Comparison of ENCODE assay signal across 17 cellular contexts in genomic region chr7:7946486-7946885, GRCh38. TPM values are rescaled to one million over a fixed set of nuclear protein-coding genes. Genes with fewer than 3 reads are reported as not detected.
A peak's percentile ranks its signal among the peaks of the same experiment; 100 is the strongest.
DNase-seq lines count a peak whose midpoint lies in the region; ATAC-seq and TF ChIP-seq lines count a peak whose summit lies in the region.
"Had no signal": no experiment of that assay in that cellular context is flagged by ENCODE, and none has a peak within 500 bp of the region (broad histone marks: within the 10 kb centered on the region; RNA-seq: fewer than 3 reads in every experiment).

No MANE protein-coding gene starts in this region.

- H3K27ac Mint-ChIP-seq in CD4-positive, alpha-beta T cell: peak overlapping the region; percentile 77
- H3K27ac Mint-ChIP-seq in activated T-helper 17 cell treated with anti-CD3 and anti-CD28 coated beads, Interleukin-2, amount 50 U/mL, for 72 hours: peak overlapping the region; percentile 8
- H3K27ac Mint-ChIP-seq: H9 had no signal

- no peak overlapping the region for H3K27ac ChIP-seq in CD4-positive, alpha-beta T cell (ENCODE audit: low read depth, low read length)
- H3K27ac ChIP-seq in mesendoderm (ENCODE audit: low read depth, low read length) (no peak overlapping the region), tibial nerve (no peak overlapping the region), breast epithelium (no peak overlapping the region), esophagus muscularis mucosa (replicated peaks in 1 of 4) (no peak overlapping the region)
- H3K27ac ChIP-seq: A549, C4-2B, HL-60 had no signal

- no peak overlapping the region for H2AK5ac ChIP-seq in mesendoderm (ENCODE audit: low read length)

- no peaks in the 10 kb centered on the region for H3K79me1 ChIP-seq in mesendoderm (ENCODE audit: low read length)

- POLR2A ChIA-PET in CD4-positive, alpha-beta T cell (lab: Charles Lee): interaction anchor here (1.4 to 2.1 kb wide), 2 partner anchors 22 to 24 kb away, joined by 7 read pairs; partner anchors contain the start of gene GLCCI1

- H3K4me3 Mint-ChIP-seq in CD4-positive, alpha-beta T cell: no peak overlapping the region
- no peak overlapping the region for H3K4me3 Mint-ChIP-seq in activated T-helper 17 cell treated with anti-CD3 and anti-CD28 coated beads, Interleukin-2, amount 50 U/mL, for 72 hours
- H3K4me3 Mint-ChIP-seq: H9 had no signal

- no peak overlapping the region for H2BK5ac ChIP-seq in mesendoderm (ENCODE audit: low read length)

- no peak overlapping the region for H3K4ac ChIP-seq in mesendoderm (ENCODE audit: low read depth, low read length)

- peaks cover 3% of the 10 kb centered on the region for H3K9me3 Mint-ChIP-seq in CD4-positive, alpha-beta T cell
- H3K9me3 Mint-ChIP-seq in activated T-helper 17 cell treated with anti-CD3 and anti-CD28 coated beads, Interleukin-2, amount 50 U/mL, for 72 hours: peaks cover 3% of the 10 kb centered on the region

- H3K27me3 Mint-ChIP-seq in CD4-positive, alpha-beta T cell: no peaks in the 10 kb centered on the region
- H3K27me3 Mint-ChIP-seq in activated T-helper 17 cell treated with anti-CD3 and anti-CD28 coated beads, Interleukin-2, amount 50 U/mL, for 72 hours: no peaks in the 10 kb centered on the region

- TF ChIP-seq POLR2A in tibial nerve (IDR thresholded peaks at IDR 0.05): no peak
- TF ChIP-seq POLR2A in breast epithelium (IDR thresholded peaks at IDR 0.05): no peak
- no peak for TF ChIP-seq POLR2A in esophagus muscularis mucosa (IDR thresholded peaks at IDR 0.05; ENCODE audit: low read depth)

- H3K79me2 ChIP-seq in mesendoderm (ENCODE audit: control insufficient read depth, insufficient read depth, low read length): no peaks in the 10 kb centered on the region

- no peak overlapping the region for H3K23ac ChIP-seq in mesendoderm (ENCODE audit: low read length)

- intact Hi-C loops in CD4-positive, alpha-beta T cell (cut with DNase I, micrococcal nuclease): no loop called here
- intact Hi-C loops in breast epithelium (cut with DNase I; ENCODE audit: low total_unique reads) (no loop called here), esophagus muscularis mucosa (cut with DNase I) (no loop called here)

- WGBS in mesendoderm (ENCODE audit: extremely low coverage, insufficient coverage, low lambda C conversion rate): no CpG with 5 or more reads among the region's 3 CpGs
- WGBS in tibial nerve, 2 donors: 93 to 97% methylated on average over 3 of the region's 3 CpGs
- WGBS in esophagus muscularis mucosa: 93% methylated on average over 3 of the region's 3 CpGs

- H3K18ac ChIP-seq in mesendoderm (ENCODE audit: low read length): no peak overlapping the region

- H3K4me3 ChIP-seq in mesendoderm (ENCODE audit: low read length) (no peak overlapping the region), tibial nerve (no peak overlapping the region), breast epithelium (no peak overlapping the region), esophagus muscularis mucosa (no peak overlapping the region)
- H3K4me3 ChIP-seq: A549 had no signal

- no peak for TF ChIP-seq CTCF in CD4-positive, alpha-beta T cell (IDR thresholded peaks at IDR 0.05)
- no peak for TF ChIP-seq CTCF in tibial nerve (IDR thresholded peaks at IDR 0.05)
- TF ChIP-seq CTCF in breast epithelium (IDR thresholded peaks at IDR 0.05): no peak
- no peak for TF ChIP-seq CTCF in esophagus muscularis mucosa (IDR thresholded peaks at IDR 0.05)

- TF ChIP-seq EP300 in tibial nerve (IDR thresholded peaks at IDR 0.05): no peak
- TF ChIP-seq EP300 in esophagus muscularis mucosa (IDR thresholded peaks at IDR 0.05): no peak

- no peak overlapping the region for H3K56ac ChIP-seq in mesendoderm (ENCODE audit: low read length)

- H3K9me3 ChIP-seq in CD4-positive, alpha-beta T cell (ENCODE audit: control insufficient read depth, low read length): no peaks in the 10 kb centered on the region
- H3K9me3 ChIP-seq in tibial nerve: no peaks in the 10 kb centered on the region
- no peaks in the 10 kb centered on the region for H3K9me3 ChIP-seq in breast epithelium
- H3K9me3 ChIP-seq in esophagus muscularis mucosa: peaks cover 0 to 3% (median 1%) of the 10 kb centered on the region in 4 donors
- H3K9me3 ChIP-seq: A549 had no signal

- no peak overlapping the region for H3K4me2 ChIP-seq in mesendoderm (ENCODE audit: low read length)
- H3K4me2 ChIP-seq: A549 had no signal

- H2BK15ac ChIP-seq in mesendoderm (replicated peaks; ENCODE audit: low read depth): no peak overlapping the region

- H2BK120ac ChIP-seq in mesendoderm (ENCODE audit: low read depth, low read length): no peak overlapping the region

- H4K5ac ChIP-seq in mesendoderm (ENCODE audit: low read length): no peak overlapping the region

- H3K36me3 Mint-ChIP-seq in CD4-positive, alpha-beta T cell (ENCODE audit: low read depth): peaks cover 10% of the 10 kb centered on the region
- H3K36me3 Mint-ChIP-seq in activated T-helper 17 cell treated with anti-CD3 and anti-CD28 coated beads, Interleukin-2, amount 50 U/mL, for 72 hours (ENCODE audit: low read depth): no peaks in the 10 kb centered on the region

- no peak overlapping the region for H4K8ac ChIP-seq in mesendoderm (ENCODE audit: low read depth, low read length)

- CTCF ChIA-PET in CD4-positive, alpha-beta T cell (lab: Charles Lee): no interaction called here

- H3K27me3 ChIP-seq in CD4-positive, alpha-beta T cell (ENCODE audit: control insufficient read depth, insufficient read depth, low read length): no peaks in the 10 kb centered on the region
- H3K27me3 ChIP-seq in mesendoderm (ENCODE audit: insufficient read depth, low read length, poor library complexity) (no peaks in the 10 kb centered on the region), tibial nerve (no peaks in the 10 kb centered on the region), breast epithelium (no peaks in the 10 kb centered on the region), esophagus muscularis mucosa (no peaks in the 10 kb centered on the region)

- H3K36me3 ChIP-seq in mesendoderm (ENCODE audit: control insufficient read depth, insufficient read depth, low read length): no peaks in the 10 kb centered on the region
- H3K36me3 ChIP-seq in tibial nerve: no peaks in the 10 kb centered on the region
- no peaks in the 10 kb centered on the region for H3K36me3 ChIP-seq in breast epithelium
- H3K36me3 ChIP-seq in esophagus muscularis mucosa: no peaks in the 10 kb centered on the region

- H3K9ac ChIP-seq in mesendoderm (ENCODE audit: low read length): no peak overlapping the region

- no peak for ATAC-seq in CD4-positive, alpha-beta T cell (ENCODE audit: poor library complexity)
- no peak for ATAC-seq in activated T-helper 17 cell treated with anti-CD3 and anti-CD28 coated beads, Interleukin-2, amount 50 U/mL, for 72 hours (replicated peaks)
- ATAC-seq: A549, SK-N-SH treated with all-trans-retinoic acid at 6 μM for 48 hours had no signal

- DNase-seq in CD4-positive, alpha-beta T cell: no peak
- DNase-seq in H4 (ENCODE audit: low spot score) (peak; percentile 65), mesendoderm (peak; percentile 63), tibial nerve (ENCODE audit: low spot score in 2 of 2) (no peak), breast epithelium (ENCODE audit: low spot score in 2 of 2) (no peak), HuH-7 (ENCODE audit: low spot score) (no peak), esophagus muscularis mucosa (ENCODE audit: extremely low spot score) (no peak)
- DNase-seq: H9, NCI-H1436, NCI-H2029, NCI-H748 treated with DMSO at 0.1 percent for 48 hours, SHP77 had no signal

- H3K4me1 ChIP-seq in mesendoderm (ENCODE audit: control insufficient read depth, low read depth, low read length): peaks cover 2% of the 10 kb centered on the region
- no peaks in the 10 kb centered on the region for H3K4me1 ChIP-seq in tibial nerve
- no peaks in the 10 kb centered on the region for H3K4me1 ChIP-seq in breast epithelium
- no peaks in the 10 kb centered on the region for H3K4me1 ChIP-seq in esophagus muscularis mucosa
- H3K4me1 ChIP-seq: A549 had no signal

- peaks cover 30% of the 10 kb centered on the region for H3K4me1 Mint-ChIP-seq in CD4-positive, alpha-beta T cell (ENCODE audit: low read depth)
- H3K4me1 Mint-ChIP-seq in activated T-helper 17 cell treated with anti-CD3 and anti-CD28 coated beads, Interleukin-2, amount 50 U/mL, for 72 hours: peaks cover 30% of the 10 kb centered on the region

RNA-seq across cellular contexts. Expression of gene GLCCI1, which starts 22.1 kb away (rescaled TPM):
- 10 to 100 TPM; 22.2 to 22.3 TPM for total RNA-seq in CD4-positive, alpha-beta T cell
- total RNA-seq in H4 (2014; rRNA removed; shearing (Covaris generic)): 6.7 and 8.1 TPM in 2 replicates
- total RNA-seq in activated T-helper 17 cell treated with anti-CD3 and anti-CD28 coated beads, Interleukin-2, amount 50 U/mL, for 72 hours: 10 to 100 TPM; 22.3 to 29.1 TPM
- 5.8 TPM for polyA plus RNA-seq in mesendoderm (2013, experiment 1 of 2)
- 5.9 TPM for polyA plus RNA-seq in mesendoderm (2013, experiment 2 of 2)
- total RNA-seq in tibial nerve: 10 to 100 TPM in 2 of 4 donors, 1 to 10 TPM in 2; 8.1 to 15.7 (median 11.7) TPM
- total RNA-seq in breast epithelium: 10 to 100 TPM; 11.7 to 29.1 (median 18.4) TPM
- 1 to 10 TPM; 2.8 to 8.3 (median 4.8) TPM for total RNA-seq in esophagus muscularis mucosa

Comparison
In these comparisons a context has a peak if more than half of its experiments do, and no peak if none do; other contexts are left out.
1. DNase-seq: peak in H4 (single experiment) and mesendoderm (single experiment); none in CD4-positive, alpha-beta T cell (0 of 10), tibial nerve (0 of 2), breast epithelium (0 of 2), HuH-7 (single experiment) and esophagus muscularis mucosa (single experiment).